In genomic region chr3:8778475-8778874, GRCh38 we compare ENCODE assay signal across 21 cellular contexts. TPM values are rescaled to one million over a fixed set of nuclear protein-coding genes. Genes with fewer than 3 reads are reported as not detected.
A peak's percentile ranks its signal among the peaks of the same experiment; 100 is the strongest.
DNase-seq lines count a peak whose midpoint lies in the region; ATAC-seq, FAIRE-seq and TF ChIP-seq lines count a peak whose summit lies in the region.
"Had no signal": no experiment of that assay in that cellular context is flagged by ENCODE, and none has a peak within 500 bp of the region (broad histone marks: within the 10 kb centered on the region; RNA-seq: fewer than 3 reads in every experiment).

No MANE protein-coding gene starts in this region.

- POLR2A ChIA-PET in A549 (lab: Yijun Ruan, JAX): interaction anchor here (0.5 kb wide), 1 partner anchor 39 kb away, joined by 4 read pairs; no protein-coding TSS in a partner anchor
- POLR2A ChIA-PET in PC-3 (lab: Charles Lee; ENCODE audit: unreplicated experiment): no interaction called here
- POLR2A ChIA-PET in OCI-LY7 (lab: Charles Lee): no interaction called here

- intact Hi-C loops in PC-3 (cut with micrococcal nuclease) (no loop called here), left colon (cut with DNase I, micrococcal nuclease) (no loop called here), OCI-LY7 (cut with micrococcal nuclease; ENCODE audit: unreplicated experiment) (no loop called here)

- TF ChIP-seq EP300 in A549 (IDR thresholded peaks at IDR 0.05): no peak

- 71% methylated on average over 5 of the region's 5 CpGs for whole genome bisulfite sequencing in A549 (ENCODE audit: missing lambda C conversion rate)

- H3K9me3 ChIP-seq in A549 (no peaks in the 10 kb centered on the region), PC-3 (ENCODE audit: low read length) (no peaks in the 10 kb centered on the region), OCI-LY7 (ENCODE audit: low read length) (no peaks in the 10 kb centered on the region)
- H3K9me3 ChIP-seq: BLaER1, MG63, SJSA1 had no signal

- H3K4me2 ChIP-seq in A549 (no peak overlapping the region), PC-3 (ENCODE audit: low read length) (no peak overlapping the region), OCI-LY7 (ENCODE audit: low read length) (no peak overlapping the region)
- H3K4me2 ChIP-seq: BLaER1 had no signal

- H2AFZ ChIP-seq in PC-3 (ENCODE audit: low read length) (no peak overlapping the region), OCI-LY7 (ENCODE audit: low read length) (no peak overlapping the region)

- BruUV-seq in PC-3 (replicated peaks; lab: Mats Ljungman, UMichigan) (no TSS peak), OCI-LY7 (replicated peaks; lab: Mats Ljungman, UMichigan) (no TSS peak)

- no peak for TF ChIP-seq POLR2A in A549 (IDR thresholded peaks at IDR 0.05; ENCODE audit: low read length)

- TF ChIP-seq CTCF in A549 (IDR thresholded peaks at IDR 0.05) (no peak), PC-3 (conservative IDR thresholded peaks at IDR 0.05; ENCODE audit: low read depth, low read length) (no peak), OCI-LY7 (conservative IDR thresholded peaks at IDR 0.05; ENCODE audit: low read length) (no peak)

- H3K36me3 ChIP-seq in PC-3 (ENCODE audit: low read depth, low read length) (no peaks in the 10 kb centered on the region), OCI-LY7 (ENCODE audit: insufficient read depth, low read length) (no peaks in the 10 kb centered on the region)
- H3K36me3 ChIP-seq: BLaER1, MG63, SJSA1 had no signal

- CTCF ChIA-PET in A549 (lab: Yijun Ruan, JAX) (interaction anchor here (3.7 kb wide), 1 partner anchor 9 kb away, joined by 39 read pairs; the partner anchor contains the start of gene OXTR), PC-3 (lab: Charles Lee) (no interaction called here), OCI-LY7 (lab: Charles Lee; ENCODE audit: unreplicated experiment) (no interaction called here)

- ATAC-seq in A549 (no peak), PC-3 (peak; percentile 27; the same call in 1 of the 2 replicates), esophagus mucosa (peak; percentile 43), left colon (no peak), GM18907 (IDR thresholded peaks at IDR 0.05; ENCODE audit: unreplicated experiment) (no peak)

- H3K27me3 ChIP-seq in PC-3 (ENCODE audit: low read length): no peaks in the 10 kb centered on the region
- H3K27me3 ChIP-seq: BLaER1, MG63, SJSA1 had no signal

- no peaks in the 10 kb centered on the region for H3F3A ChIP-seq in PC-3 (ENCODE audit: low read length, unreplicated experiment)

- FAIRE-seq in A549 (lab: Jason Lieb, UNC): no peak
- FAIRE-seq: A204.1, G401.6 had no signal

- H3K4me1 ChIP-seq in A549: no peaks in the 10 kb centered on the region
- no peaks in the 10 kb centered on the region for H3K4me1 ChIP-seq in PC-3 (ENCODE audit: insufficient read depth, low read length)
- H3K4me1 ChIP-seq in OCI-LY7 (ENCODE audit: insufficient read depth, low read length, poor library complexity, severe bottlenecking): peaks cover 8% of the 10 kb centered on the region
- H3K4me1 ChIP-seq: BLaER1 had no signal

- H3K27ac ChIP-seq in A549: no peak overlapping the region
- H3K27ac ChIP-seq in PC-3 (ENCODE audit: low read length): no peak overlapping the region
- no peak overlapping the region for H3K27ac ChIP-seq in OCI-LY7 (ENCODE audit: low read depth, low read length, poor library complexity, severe bottlenecking)
- H3K27ac ChIP-seq: BLaER1, SJSA1 had no signal

- TF ChIP-seq RAD21 in A549 (conservative IDR thresholded peaks at IDR 0.05 in 1 of 2, IDR thresholded peaks at IDR 0.05 in 1 of 2): no peak

- H4K20me1 ChIP-seq in PC-3 (ENCODE audit: low read length): no peaks in the 10 kb centered on the region
- H4K20me1 ChIP-seq in OCI-LY7 (ENCODE audit: insufficient read depth, low read length): no peaks in the 10 kb centered on the region
- H4K20me1 ChIP-seq: BLaER1 had no signal

- DNase-seq in A549 (ENCODE audit: low read depth in 1 of 2, low spot score in 1 of 2): no peak
- peak; percentile 52 for DNase-seq in ELR (ENCODE audit: low read depth)
- peak; percentile 35 for DNase-seq in PC-3
- no peak for DNase-seq in left colon
- no peak for DNase-seq in OCI-LY7 (ENCODE audit: low spot score)
- no peak for DNase-seq in retina
- DNase-seq: CD4-positive, alpha-beta memory T cell; DMS79; HCEC 1CT; MG63; NCI-H1048; NCI-H1436; NCI-H2029; NCI-H345; NCI-H524 treated with DMSO at 0.1 percent for 48 hours had no signal

- no peak overlapping the region for H3K9ac ChIP-seq in PC-3 (ENCODE audit: low read length)
- H3K9ac ChIP-seq: BLaER1 had no signal

- H3K79me2 ChIP-seq in PC-3 (ENCODE audit: low read length) (no peaks in the 10 kb centered on the region), OCI-LY7 (ENCODE audit: insufficient read depth, low read depth, low read length) (no peaks in the 10 kb centered on the region)

- H3K9me2 ChIP-seq in PC-3 (replicated peaks; ENCODE audit: low read length): no peaks in the 10 kb centered on the region
- H3K9me2 ChIP-seq in OCI-LY7 (ENCODE audit: insufficient read depth, low read length): no peaks in the 10 kb centered on the region

- H3K4me3 ChIP-seq in A549: no peak overlapping the region
- H3K4me3 ChIP-seq in PC-3 (ENCODE audit: low read length): no peak overlapping the region
- H3K4me3 ChIP-seq in OCI-LY7 (ENCODE audit: low read depth, low read length, poor library complexity, severe bottlenecking): no peak overlapping the region
- H3K4me3 ChIP-seq: BLaER1, MG63, SJSA1 had no signal

TF ChIP-seq in A549, 52 proteins besides CTCF, POLR2A, EP300 and RAD21:
- TF ChIP-seq MAFK (IDR thresholded peaks at IDR 0.05; ENCODE audit: partially characterized antibody): peak; percentile 82
- TF ChIP-seq SMC3 (IDR thresholded peaks at IDR 0.05): no peak

RNA-seq across cellular contexts. Expression of gene OXTR, which starts 9.1 kb away (rescaled TPM):
- polyA plus RNA-seq in A549 (2011; rRNA removed) (2.1 TPM in 2 replicates), A549 (2017; fragmentation: RNase III; extraction: RNeasy Plus Mini Kit Qiagen cat#74134 plus additional on column Dnase treatment) (2.4 to 3.7 TPM (median 3.2 TPM) in 3 replicates)
- polyA plus RNA-seq in A549 (2012; cell fraction: cytosol; rRNA removed): 1.5 and 2.4 TPM in 2 replicates
- 5.5 and 8.1 TPM in 2 replicates for polyA plus RNA-seq in A549 (2012; cell fraction: nucleus; rRNA removed)
- 2.1 and 2.3 TPM in 2 replicates for polyA minus RNA-seq in A549 (2011; rRNA and poly(A)+ RNA removed)
- total RNA-seq in PC-3 (2014; rRNA removed) (21.5 and 23.1 TPM in 2 replicates), esophagus mucosa (0.16 TPM), left colon (under 1 TPM; 0.76 to 0.81 TPM), OCI-LY7 (2022) (0.82 and 2.8 TPM in 2 replicates)
- total RNA-seq in OCI-LY7 (2014; rRNA removed; shearing (Covaris generic)): 1.5 and 2.0 TPM in 2 replicates

RNA-seq across cellular contexts. Expression of gene CAV3, which starts 44.9 kb away (rescaled TPM):
- polyA plus RNA-seq in A549 (2011; rRNA removed) (not detected in 2 replicates), A549 (2017; fragmentation: RNase III; extraction: RNeasy Plus Mini Kit Qiagen cat#74134 plus additional on column Dnase treatment) (not detected in 3 replicates)
- not detected in 2 replicates for polyA plus RNA-seq in A549 (2012; cell fraction: cytosol; rRNA removed)
- not detected in 2 replicates for polyA plus RNA-seq in A549 (2012; cell fraction: nucleus; rRNA removed)
- polyA minus RNA-seq in A549 (2011; rRNA and poly(A)+ RNA removed): not detected in 2 replicates
- total RNA-seq in PC-3 (2014; rRNA removed) (not detected in 2 replicates), esophagus mucosa (not detected), left colon (not detected), OCI-LY7 (2022) (not detected in 2 replicates)
- total RNA-seq in OCI-LY7 (2014; rRNA removed; shearing (Covaris generic)): not detected in 2 replicates
- total RNA-seq: CD4-positive, alpha-beta memory T cell; SJSA1 had no signal
- polyA plus RNA-seq: CD4-positive, alpha-beta memory T cell had no signal

Comparison
In these comparisons a context has a peak if more than half of its experiments do, and no peak if none do; other contexts are left out.
1. ATAC-seq: peak in PC-3 (single experiment) and esophagus mucosa (single experiment); none in A549 (0 of 2), left colon (single experiment) and GM18907 (single experiment).
2. DNase-seq: peak in ELR (single experiment) and PC-3 (single experiment); none in A549 (0 of 2), left colon (0 of 2), OCI-LY7 (single experiment) and retina (single experiment).